Comparison of ENCODE assay signal across 8 cellular contexts in the genomic region with DNA sequence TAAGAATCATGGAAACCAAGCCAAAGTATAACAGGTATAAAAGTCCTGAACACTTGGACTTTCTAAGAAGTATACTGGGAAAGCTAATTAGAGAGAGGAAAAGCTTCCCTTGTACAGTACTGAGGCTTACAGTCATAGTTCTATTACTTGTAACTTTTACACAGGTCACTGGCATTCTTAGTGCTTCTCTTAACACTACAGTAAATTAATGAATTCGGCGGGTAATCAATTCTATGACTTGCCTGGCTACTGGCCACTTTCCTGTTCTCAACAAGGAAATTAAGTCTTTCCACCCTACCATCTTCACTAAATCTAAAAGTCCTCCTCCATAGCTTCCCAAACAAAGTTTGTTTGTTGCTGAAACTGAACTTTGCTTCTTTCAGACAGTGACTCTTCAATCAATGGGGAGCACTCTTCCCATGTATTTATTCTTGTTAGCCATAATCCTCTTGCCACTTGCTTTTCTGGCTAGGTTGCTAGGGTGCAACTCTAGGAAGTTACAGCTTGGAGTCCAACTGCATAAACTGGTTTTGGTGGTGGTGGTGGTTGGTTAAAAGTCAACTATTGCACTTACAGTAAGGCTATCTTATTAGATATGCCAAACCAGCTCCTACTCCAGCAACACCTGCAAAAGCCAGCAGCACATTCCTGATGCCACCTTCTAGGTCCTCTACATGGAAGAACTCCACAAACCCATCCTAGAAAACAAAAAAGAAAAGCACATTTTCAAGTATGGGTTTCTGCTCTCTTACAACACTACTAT. TPM values are rescaled to one million over a fixed set of nuclear protein-coding genes. Genes with fewer than 3 reads are reported as not detected.
DNase-seq lines count a peak whose midpoint lies in the region; ATAC-seq and TF ChIP-seq lines count a peak whose summit lies in the region.

No MANE protein-coding gene starts in this region.

- H3K14ac ChIP-seq in H9 (ENCODE audit: insufficient read depth, low read length), result no peak overlapping the region

- no peaks in the 10 kb centered on the region for H3K27me3 ChIP-seq in H9 (ENCODE audit: insufficient read depth, low read length)
- no peaks in the 10 kb centered on the region for H3K27me3 ChIP-seq in gastroesophageal sphincter
- no peaks in the 10 kb centered on the region for H3K27me3 ChIP-seq in skeletal muscle tissue (ENCODE audit: control insufficient read depth in 3 of 3, insufficient read depth in 3 of 3, low read length in 3 of 3)

- peaks cover 63 to 70% (median 66%) of the 10 kb centered on the region in 3 experiments for H3K36me3 Mint-ChIP-seq in H9 (ENCODE audit: insufficient read depth in 1 of 3, low read depth in 3 of 3)

- peaks cover 35% of the 10 kb centered on the region for H3K79me2 ChIP-seq in H9 (ENCODE audit: insufficient read depth, low read length)

- no peak overlapping the region for H4K5ac ChIP-seq in H9 (ENCODE audit: insufficient read length, low read depth, low read length)

- H3K9ac ChIP-seq in H9 (ENCODE audit: extremely low read depth, insufficient read length, low read length) (peak overlapping the region; percentile 98), skeletal muscle tissue (ENCODE audit: low read depth in 1 of 3, low read length in 3 of 3) (peak overlapping the region; percentile 97 to 100 (median 100))

- TF ChIP-seq POLR2A in gastroesophageal sphincter (IDR thresholded peaks at IDR 0.05), result no peak

- peak overlapping the region; percentile 96 to 97 for H3K4me3 Mint-ChIP-seq in H9

- DNase-seq in H9 (no peak), NK-92 (lab: John Stamatoyannopoulos, UW; ENCODE audit: unreplicated experiment) (no peak), hippocampal formation (lab: John Stamatoyannopoulos, UW) (no peak)

- H4K20me1 ChIP-seq in H9 (ENCODE audit: control insufficient read depth, insufficient read depth, insufficient read length), result no peaks in the 10 kb centered on the region

- no peak overlapping the region for H3T11ph ChIP-seq in H9 (ENCODE audit: low read length)

- no peaks in the 10 kb centered on the region for H3K9me3 ChIP-seq in H9 (ENCODE audit: control insufficient read depth, low read depth, low read length)
- H3K9me3 ChIP-seq in gastroesophageal sphincter, result no peaks in the 10 kb centered on the region
- H3K9me3 ChIP-seq in skeletal muscle tissue (ENCODE audit: control insufficient read depth in 3 of 3, low read length in 3 of 3), result no peaks in the 10 kb centered on the region

- no peak for TF ChIP-seq EP300 in gastroesophageal sphincter (IDR thresholded peaks at IDR 0.05)

- no peak overlapping the region for H2AK5ac ChIP-seq in H9 (ENCODE audit: insufficient read length, low read length)

- peak overlapping the region; percentile 85 to 97 for H3K4me3 ChIP-seq in gastroesophageal sphincter
- peak overlapping the region; percentile 93 to 97 (median 96) for H3K4me3 ChIP-seq in skeletal muscle tissue (ENCODE audit: low read length in 3 of 3)

- H3K4me1 Mint-ChIP-seq in H9, result peaks cover 50 to 63% of the 10 kb centered on the region in 2 experiments

- peak overlapping the region; percentile 98 for H3K4me2 ChIP-seq in H9 (ENCODE audit: insufficient read depth, insufficient read length, low read length)

- peaks cover 6 to 15% of the 10 kb centered on the region in 2 experiments; a peak in 4 of 5 replicates for H3K9me3 Mint-ChIP-seq in H9

- no peak overlapping the region for H2AFZ ChIP-seq in H9 (ENCODE audit: low read length)

- H4K91ac ChIP-seq in H9 (ENCODE audit: insufficient read length, low read depth, low read length), result no peak overlapping the region

- no peak overlapping the region for H2BK120ac ChIP-seq in H9 (ENCODE audit: low read depth, low read length, poor library complexity, severe bottlenecking)

- H2BK15ac ChIP-seq in H9 (ENCODE audit: low read depth, low read length), result no peak overlapping the region

- no peak overlapping the region for H3K56ac ChIP-seq in H9 (ENCODE audit: insufficient read length, low read depth, low read length)

- no peak overlapping the region for H3K4ac ChIP-seq in H9 (ENCODE audit: low read depth, low read length)

- TF ChIP-seq CTCF in H9 (conservative IDR thresholded peaks at IDR 0.05) (no peak), VCaP (conservative IDR thresholded peaks at IDR 0.05) (no peak), gastroesophageal sphincter (IDR thresholded peaks at IDR 0.05) (no peak)

- no peak overlapping the region for H2BK20ac ChIP-seq in H9 (ENCODE audit: low read depth, low read length, poor library complexity, severe bottlenecking)

- H3K27me3 Mint-ChIP-seq in H9 (ENCODE audit: low read depth), result peaks cover 3% of the 10 kb centered on the region; the same call in 1 of the 2 replicates

- H4K8ac ChIP-seq in H9 (replicated peaks; ENCODE audit: insufficient read length, low read depth, low read length), result no peak overlapping the region

- no CpG with 5 or more reads among the region's 2 CpGs for WGBS in H9 (ENCODE audit: extremely low coverage, insufficient read length, low lambda C conversion rate)
- 0 to 3% methylated on average over 2 of the region's 2 CpGs for WGBS in gastroesophageal sphincter (ENCODE audit: low coverage in 1 of 2), 2 donors

- H3K4me1 ChIP-seq in H9 (ENCODE audit: insufficient read depth, low read length), result peaks cover 4% of the 10 kb centered on the region
- H3K4me1 ChIP-seq in gastroesophageal sphincter, result peaks cover 10 to 48% (median 28%) of the 10 kb centered on the region in 3 donors
- H3K4me1 ChIP-seq in skeletal muscle tissue (ENCODE audit: control insufficient read depth in 3 of 3, insufficient read depth in 3 of 3, low read length in 3 of 3), result peaks cover 26 to 49% (median 28%) of the 10 kb centered on the region in 3 donors

- no peaks in the 10 kb centered on the region for H3K79me1 ChIP-seq in H9 (ENCODE audit: insufficient read depth, low read depth, low read length, poor library complexity, severe bottlenecking)

- H3K27ac ChIP-seq in H9 (ENCODE audit: insufficient read length, low read depth, low read length) (no peak overlapping the region), VCaP (peak overlapping the region; percentile 97), gastroesophageal sphincter (peak overlapping the region; percentile 87 to 100 (median 100)), skeletal muscle tissue (ENCODE audit: low read depth, low read length) (peak overlapping the region; percentile 100)

- H2BK5ac ChIP-seq in H9 (ENCODE audit: insufficient read length, low read length), result no peak overlapping the region

- no peak overlapping the region for H3K23ac ChIP-seq in H9 (ENCODE audit: insufficient read length, low read depth, low read length)

- ATAC-seq in gastroesophageal sphincter, result no peak
- no peak for ATAC-seq in GM18909 (IDR thresholded peaks at IDR 0.05; ENCODE audit: poor library complexity, unreplicated experiment)
- no peak for ATAC-seq in HG03442 (IDR thresholded peaks at IDR 0.05; ENCODE audit: unreplicated experiment)

- H3K36me3 ChIP-seq in gastroesophageal sphincter, result peaks cover 0 to 56% of the 10 kb centered on the region in 2 donors
- H3K36me3 ChIP-seq in skeletal muscle tissue (ENCODE audit: control insufficient read depth in 3 of 3, insufficient read depth in 3 of 3, low read length in 3 of 3), result peaks cover 15 to 55% (median 50%) of the 10 kb centered on the region in 3 donors

- H2BK12ac ChIP-seq in H9 (ENCODE audit: insufficient read length, low read depth, low read length), result no peak overlapping the region

- H3K23me2 ChIP-seq in H9 (ENCODE audit: insufficient read length, low read depth, low read length, poor library complexity, severe bottlenecking), result peaks cover 7% of the 10 kb centered on the region

- no peak overlapping the region for H3K18ac ChIP-seq in H9 (ENCODE audit: insufficient read length, low read depth, low read length)

- H3K27ac Mint-ChIP-seq in H9, result peak overlapping the region; percentile 99

RNA-seq across cellular contexts. Expression of a gene that starts 2.4 kb away (rescaled TPM):
- total RNA-seq in H9 (2021), result 247 and 250 TPM in 2 replicates
- 100 to 1,000 TPM; 212 to 353 (median 317) TPM for total RNA-seq in gastroesophageal sphincter
- 157 TPM for total RNA-seq in skeletal muscle tissue

RNA-seq across cellular contexts. Expression of a gene that starts 27.8 kb away (rescaled TPM):
- total RNA-seq in H9 (2021) (4.6 and 6.1 TPM in 2 replicates), gastroesophageal sphincter (10 to 100 TPM; 27.1 to 66.5 (median 36.3) TPM), skeletal muscle tissue (12.0 TPM)

RNA-seq across cellular contexts. Expression of a gene that starts 52.4 kb away (rescaled TPM):
- total RNA-seq in H9 (2021) (212 and 218 TPM in 2 replicates), gastroesophageal sphincter (100 to 1,000 TPM; 154 to 191 (median 167) TPM), skeletal muscle tissue (63.7 TPM)
